1 cellular context compared by ENCODE assay signal in the genomic region with DNA sequence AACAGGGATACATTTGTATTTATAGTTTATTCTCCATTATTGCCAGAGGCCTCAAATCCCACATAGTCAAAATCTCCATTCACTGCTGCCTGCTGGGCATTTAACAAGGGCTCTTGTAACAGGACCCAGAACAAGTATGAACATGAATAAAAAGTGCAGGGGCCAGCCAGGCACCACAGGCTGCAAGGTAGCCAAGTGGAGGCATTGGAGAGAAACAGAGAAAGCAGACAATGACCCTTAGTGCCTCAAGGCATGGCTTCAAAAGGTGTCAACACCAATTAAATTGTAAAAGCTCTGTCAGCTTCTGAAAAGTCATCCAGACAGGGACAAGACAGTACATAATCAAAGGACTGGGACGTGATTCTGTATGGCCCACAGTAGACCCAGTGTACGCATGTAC.
TF ChIP-seq lines count a peak whose summit lies in the region.

No MANE protein-coding gene starts in this region.

TF ChIP-seq in GM23338, 12 proteins besides CTCF, POLR2A, EP300 and RAD21 (continued from another document):
- TF ChIP-seq, protein P1, sequence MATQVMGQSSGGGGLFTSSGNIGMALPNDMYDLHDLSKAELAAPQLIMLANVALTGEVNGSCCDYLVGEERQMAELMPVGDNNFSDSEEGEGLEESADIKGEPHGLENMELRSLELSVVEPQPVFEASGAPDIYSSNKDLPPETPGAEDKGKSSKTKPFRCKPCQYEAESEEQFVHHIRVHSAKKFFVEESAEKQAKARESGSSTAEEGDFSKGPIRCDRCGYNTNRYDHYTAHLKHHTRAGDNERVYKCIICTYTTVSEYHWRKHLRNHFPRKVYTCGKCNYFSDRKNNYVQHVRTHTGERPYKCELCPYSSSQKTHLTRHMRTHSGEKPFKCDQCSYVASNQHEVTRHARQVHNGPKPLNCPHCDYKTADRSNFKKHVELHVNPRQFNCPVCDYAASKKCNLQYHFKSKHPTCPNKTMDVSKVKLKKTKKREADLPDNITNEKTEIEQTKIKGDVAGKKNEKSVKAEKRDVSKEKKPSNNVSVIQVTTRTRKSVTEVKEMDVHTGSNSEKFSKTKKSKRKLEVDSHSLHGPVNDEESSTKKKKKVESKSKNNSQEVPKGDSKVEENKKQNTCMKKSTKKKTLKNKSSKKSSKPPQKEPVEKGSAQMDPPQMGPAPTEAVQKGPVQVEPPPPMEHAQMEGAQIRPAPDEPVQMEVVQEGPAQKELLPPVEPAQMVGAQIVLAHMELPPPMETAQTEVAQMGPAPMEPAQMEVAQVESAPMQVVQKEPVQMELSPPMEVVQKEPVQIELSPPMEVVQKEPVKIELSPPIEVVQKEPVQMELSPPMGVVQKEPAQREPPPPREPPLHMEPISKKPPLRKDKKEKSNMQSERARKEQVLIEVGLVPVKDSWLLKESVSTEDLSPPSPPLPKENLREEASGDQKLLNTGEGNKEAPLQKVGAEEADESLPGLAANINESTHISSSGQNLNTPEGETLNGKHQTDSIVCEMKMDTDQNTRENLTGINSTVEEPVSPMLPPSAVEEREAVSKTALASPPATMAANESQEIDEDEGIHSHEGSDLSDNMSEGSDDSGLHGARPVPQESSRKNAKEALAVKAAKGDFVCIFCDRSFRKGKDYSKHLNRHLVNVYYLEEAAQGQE (IDR thresholded peaks at IDR 0.05; ENCODE audit: unreplicated experiment), result no peak
- no peak for TF ChIP-seq STAT1 (IDR thresholded peaks at IDR 0.05; ENCODE audit: unreplicated experiment)
- no peak for TF ChIP-seq POLR2AphosphoS5 (IDR thresholded peaks at IDR 0.05; ENCODE audit: low read depth)
- TF ChIP-seq ZNF114 (CRISPR knock-in tag; IDR thresholded peaks at IDR 0.05), result no peak
- TF ChIP-seq NANOG (IDR thresholded peaks at IDR 0.05; ENCODE audit: borderline replicate concordance), result no peak
- no peak for TF ChIP-seq ZNF331 (CRISPR knock-in tag; IDR thresholded peaks at IDR 0.05; ENCODE audit: low read depth)
- TF ChIP-seq, protein P2, sequence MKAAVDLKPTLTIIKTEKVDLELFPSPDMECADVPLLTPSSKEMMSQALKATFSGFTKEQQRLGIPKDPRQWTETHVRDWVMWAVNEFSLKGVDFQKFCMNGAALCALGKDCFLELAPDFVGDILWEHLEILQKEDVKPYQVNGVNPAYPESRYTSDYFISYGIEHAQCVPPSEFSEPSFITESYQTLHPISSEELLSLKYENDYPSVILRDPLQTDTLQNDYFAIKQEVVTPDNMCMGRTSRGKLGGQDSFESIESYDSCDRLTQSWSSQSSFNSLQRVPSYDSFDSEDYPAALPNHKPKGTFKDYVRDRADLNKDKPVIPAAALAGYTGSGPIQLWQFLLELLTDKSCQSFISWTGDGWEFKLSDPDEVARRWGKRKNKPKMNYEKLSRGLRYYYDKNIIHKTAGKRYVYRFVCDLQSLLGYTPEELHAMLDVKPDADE (IDR thresholded peaks at IDR 0.05), result no peak
